In genomic region chr17:49216953-49217650, GRCh38 we compare ENCODE assay signal across 11 cellular contexts. TPM values are rescaled to one million over a fixed set of nuclear protein-coding genes. Genes with fewer than 3 reads are reported as not detected.
DNase-seq lines count a peak whose midpoint lies in the region; ATAC-seq and TF ChIP-seq lines count a peak whose summit lies in the region.
"Had no signal": no experiment of that assay in that cellular context is flagged by ENCODE, and none has a peak within 500 bp of the region (broad histone marks: within the 10 kb centered on the region; RNA-seq: fewer than 3 reads in every experiment).

No MANE protein-coding gene starts in this region.

- H3K4me2 ChIP-seq in OCI-LY7 (ENCODE audit: low read length) (peak overlapping the region; percentile 95; the same call in 1 of the 2 replicates), smooth muscle cell (no peak overlapping the region)

- no peak overlapping the region for H3K9ac ChIP-seq in smooth muscle cell (ENCODE audit: low read depth)

- H3K4me1 ChIP-seq in CD8-positive, alpha-beta T cell (ENCODE audit: insufficient read depth, low read length) = peaks cover 80% of the 10 kb centered on the region
- H3K4me1 ChIP-seq in OCI-LY7 (ENCODE audit: insufficient read depth, low read length, poor library complexity, severe bottlenecking) (peaks cover 77% of the 10 kb centered on the region), neutrophil (ENCODE audit: control insufficient read depth in 1 of 2, insufficient read depth in 1 of 2, low read depth in 1 of 2, low read length in 1 of 2) (peaks cover 49 to 50% of the 10 kb centered on the region in 2 experiments), smooth muscle cell (ENCODE audit: low read depth) (no peaks in the 10 kb centered on the region)

- H3K4me3 Mint-ChIP-seq in CD8-positive, alpha-beta T cell = peak overlapping the region; percentile 43
- peak overlapping the region; percentile 76 for H3K4me3 Mint-ChIP-seq in endothelial cell (ENCODE audit: unreplicated experiment)

- H3K36me3 ChIP-seq in CD8-positive, alpha-beta T cell (ENCODE audit: insufficient read depth, low read length) = peaks cover 7% of the 10 kb centered on the region
- peaks cover 66% of the 10 kb centered on the region for H3K36me3 ChIP-seq in OCI-LY7 (ENCODE audit: insufficient read depth, low read length)
- H3K36me3 ChIP-seq in neutrophil = peaks cover 3% of the 10 kb centered on the region
- no peaks in the 10 kb centered on the region for H3K36me3 ChIP-seq in smooth muscle cell (ENCODE audit: low read depth)
- H3K36me3 ChIP-seq: thoracic aorta had no signal

- no peaks in the 10 kb centered on the region for H3K27me3 Mint-ChIP-seq in CD8-positive, alpha-beta T cell (ENCODE audit: low read depth)
- peaks cover 10% of the 10 kb centered on the region for H3K27me3 Mint-ChIP-seq in endothelial cell (ENCODE audit: unreplicated experiment)

- H3K27me3 ChIP-seq in CD8-positive, alpha-beta T cell (ENCODE audit: insufficient read depth, low read length) = no peaks in the 10 kb centered on the region
- H3K27me3 ChIP-seq in neutrophil (peaks cover 17% of the 10 kb centered on the region), smooth muscle cell (ENCODE audit: low read depth) (no peaks in the 10 kb centered on the region)

- no peaks in the 10 kb centered on the region for H3K9me3 ChIP-seq in CD8-positive, alpha-beta T cell (ENCODE audit: low read length)
- H3K9me3 ChIP-seq in OCI-LY7 (ENCODE audit: low read length) = no peaks in the 10 kb centered on the region
- H3K9me3 ChIP-seq in neutrophil = no peaks in the 10 kb centered on the region
- H3K9me3 ChIP-seq in smooth muscle cell (replicated peaks; ENCODE audit: low read depth) = no peaks in the 10 kb centered on the region
- H3K9me3 ChIP-seq: thoracic aorta had no signal

- whole genome bisulfite sequencing in smooth muscle cell (ENCODE audit: low lambda C conversion rate) = 81% methylated on average over 11 of the region's 11 CpGs

- H3K9me3 Mint-ChIP-seq in CD8-positive, alpha-beta T cell = no peaks in the 10 kb centered on the region
- no peaks in the 10 kb centered on the region for H3K9me3 Mint-ChIP-seq in endothelial cell (ENCODE audit: unreplicated experiment)

- POLR2A ChIA-PET in CD8-positive, alpha-beta T cell (lab: Charles Lee) = interaction anchor here (1.3 to 10.0 kb wide), 3 partner anchors 7 to 24 kb away, joined by 5 to 99 read pairs (median 9); partner anchors contain the start of genes ABI3 and GNGT2
- POLR2A ChIA-PET in OCI-LY7 (lab: Charles Lee) = interaction anchor here (0.8 to 1.8 kb wide), 2 partner anchors 17 to 19 kb away, joined by 4 to 5 read pairs; no protein-coding TSS in a partner anchor

- no peak overlapping the region for H3K27ac ChIP-seq in CD8-positive, alpha-beta T cell (ENCODE audit: low read depth, low read length)
- H3K27ac ChIP-seq in OCI-LY7 (ENCODE audit: low read depth, low read length, poor library complexity, severe bottlenecking) = peak overlapping the region; percentile 51
- peak overlapping the region; percentile 93 for H3K27ac ChIP-seq in neutrophil
- no peak overlapping the region for H3K27ac ChIP-seq in smooth muscle cell (ENCODE audit: low read depth)
- H3K27ac ChIP-seq: thoracic aorta had no signal

- H3K36me3 Mint-ChIP-seq in CD8-positive, alpha-beta T cell = peaks cover 29% of the 10 kb centered on the region
- H3K36me3 Mint-ChIP-seq in endothelial cell (ENCODE audit: low read depth, unreplicated experiment) = peaks cover 27% of the 10 kb centered on the region

- no peak for TF ChIP-seq CTCF in CD8-positive, alpha-beta T cell (IDR thresholded peaks at IDR 0.05)
- TF ChIP-seq CTCF in OCI-LY7 (conservative IDR thresholded peaks at IDR 0.05; ENCODE audit: low read length) (no peak), endothelial cell (IDR thresholded peaks at IDR 0.05; ENCODE audit: unreplicated experiment) (no peak), neutrophil (IDR thresholded peaks at IDR 0.05) (no peak), smooth muscle cell (IDR thresholded peaks at IDR 0.05; ENCODE audit: borderline replicate concordance, insufficient read depth, poor library complexity, severe bottlenecking) (no peak)

- CTCF ChIA-PET in CD8-positive, alpha-beta T cell (lab: Charles Lee) = interaction anchor here (1.6 to 13.8 kb wide), 4 partner anchors 11 to 38 kb away, joined by 3 to 179 read pairs (median 12); partner anchors contain the start of gene PHOSPHO1
- CTCF ChIA-PET in OCI-LY7 (lab: Charles Lee; ENCODE audit: unreplicated experiment) = interaction anchor here (1.4 kb wide), 1 partner anchor 10 kb away, joined by 3 read pairs; no protein-coding TSS in a partner anchor

- BruUV-seq in OCI-LY7 (replicated peaks; lab: Mats Ljungman, UMichigan) = no TSS peak

- peaks cover 74% of the 10 kb centered on the region for H3K4me1 Mint-ChIP-seq in CD8-positive, alpha-beta T cell (ENCODE audit: low read depth)
- peaks cover 46% of the 10 kb centered on the region for H3K4me1 Mint-ChIP-seq in endothelial cell (ENCODE audit: unreplicated experiment)

- no peak for ATAC-seq in CD8-positive, alpha-beta T cell

- H4K20me1 ChIP-seq in OCI-LY7 (ENCODE audit: insufficient read depth, low read length) = peaks cover 5% of the 10 kb centered on the region; the same call in 1 of the 2 replicates
- H4K20me1 ChIP-seq in smooth muscle cell (ENCODE audit: low read depth) = no peaks in the 10 kb centered on the region

- no peak overlapping the region for H2AFZ ChIP-seq in OCI-LY7 (ENCODE audit: low read length)
- H2AFZ ChIP-seq in smooth muscle cell (ENCODE audit: low read depth) = no peak overlapping the region

- H3K27ac Mint-ChIP-seq in CD8-positive, alpha-beta T cell = peak overlapping the region; percentile 95
- peak overlapping the region; percentile 61 for H3K27ac Mint-ChIP-seq in endothelial cell (ENCODE audit: unreplicated experiment)

- intact Hi-C loops in CD8-positive, alpha-beta T cell (cut with DNase I, micrococcal nuclease) = loop anchor here (5.0 to 10.0 kb wide), 2 partner anchors 145 to 322 kb away; partner anchors contain the start of genes ZNF652 (in 2 of the 2) and ATP5MC1 (in 1 of the 2)
- intact Hi-C loops in OCI-LY7 (cut with micrococcal nuclease; ENCODE audit: unreplicated experiment) = loop anchor here (10.0 kb wide), 2 partner anchors 458 to 528 kb away; partner anchors contain the start of gene SPOP

- no peak overlapping the region for H3K4me3 ChIP-seq in CD8-positive, alpha-beta T cell (ENCODE audit: low read depth, low read length)
- H3K4me3 ChIP-seq in OCI-LY7 (ENCODE audit: low read depth, low read length, poor library complexity, severe bottlenecking) (no peak overlapping the region), neutrophil (ENCODE audit: low read depth in 1 of 2, low read length in 1 of 2) (peak overlapping the region; percentile 1 to 35), smooth muscle cell (no peak overlapping the region)
- H3K4me3 ChIP-seq: thoracic aorta had no signal

- H3K9me2 ChIP-seq in OCI-LY7 (ENCODE audit: insufficient read depth, low read length) = no peaks in the 10 kb centered on the region

- peaks cover 39% of the 10 kb centered on the region for H3K79me2 ChIP-seq in OCI-LY7 (ENCODE audit: insufficient read depth, low read depth, low read length)
- no peaks in the 10 kb centered on the region for H3K79me2 ChIP-seq in smooth muscle cell (ENCODE audit: low read depth)

- in situ Hi-C loops in G401 (cut with HindIII; ENCODE audit: low sequenced_read_pairs) = no loop called here

- H3F3A ChIP-seq in smooth muscle cell (ENCODE audit: low read depth) = no peaks in the 10 kb centered on the region

- DNase-seq in CD8-positive, alpha-beta T cell = no peak
- DNase-seq in OCI-LY7 (ENCODE audit: low spot score) = no peak
- DNase-seq in endothelial cell (ENCODE audit: low spot score) = no peak
- no peak for DNase-seq in retina
- no peak for DNase-seq in G401 (ENCODE audit: low spot score)
- no peak for DNase-seq in smooth muscle cell (lab: John Stamatoyannopoulos, UW; ENCODE audit: unreplicated experiment)
- no peak for DNase-seq in activated effector memory CD4-positive, alpha-beta T cell treated with Interleukin-2 at 50 U/mL for 16 hours
- DNase-seq: DMS153, NCI-H1694 had no signal

RNA-seq across cellular contexts. Expression of gene ABI3, which starts 6.6 kb away (rescaled TPM):
- 10 to 100 TPM; 12.8 to 13.6 TPM for total RNA-seq in CD8-positive, alpha-beta T cell
- total RNA-seq in OCI-LY7 (2014; rRNA removed; shearing (Covaris generic)) = 16.8 and 24.0 TPM in 2 replicates
- total RNA-seq in OCI-LY7 (2022) (23.6 and 29.5 TPM in 2 replicates), endothelial cell (ENCODE audit: unreplicated experiment) (15.7 TPM), smooth muscle cell (0.22 and 1.9 TPM in 2 replicates)
- total RNA-seq in G401 (2014; rRNA removed; shearing (Covaris generic)) = 0.14 TPM in 1 of 2 replicates, not detected in the other
- polyA plus RNA-seq in smooth muscle cell = 0.67 and 1.7 TPM in 2 replicates

RNA-seq across cellular contexts. Expression of gene GNGT2, which starts 6.7 kb away (rescaled TPM):
- total RNA-seq in CD8-positive, alpha-beta T cell = 1 to 10 TPM; 3.7 to 4.1 TPM
- 13.3 and 15.4 TPM in 2 replicates for total RNA-seq in OCI-LY7 (2014; rRNA removed; shearing (Covaris generic))
- total RNA-seq in OCI-LY7 (2022) (32.6 and 33.4 TPM in 2 replicates), endothelial cell (ENCODE audit: unreplicated experiment) (2.1 TPM), smooth muscle cell (0.81 TPM in 1 of 2 replicates, not detected in the other)
- not detected in 2 replicates for total RNA-seq in G401 (2014; rRNA removed; shearing (Covaris generic))
- polyA plus RNA-seq in smooth muscle cell = 0.44 and 0.75 TPM in 2 replicates

RNA-seq across cellular contexts. Expression of gene PHOSPHO1, which starts 13.5 kb away (rescaled TPM):
- not detected for total RNA-seq in CD8-positive, alpha-beta T cell
- total RNA-seq in OCI-LY7 (2014; rRNA removed; shearing (Covaris generic)) = not detected in 2 replicates
- total RNA-seq in OCI-LY7 (2022) = not detected in 2 replicates
- not detected for total RNA-seq in endothelial cell (ENCODE audit: unreplicated experiment)
- total RNA-seq in G401 (2014; rRNA removed; shearing (Covaris generic)) = 3.5 and 4.1 TPM in 2 replicates
- 3.0 and 4.1 TPM in 2 replicates for total RNA-seq in smooth muscle cell
- 4.2 and 8.7 TPM in 2 replicates for polyA plus RNA-seq in smooth muscle cell

Comparison
In these comparisons a context has a peak if more than half of its experiments do, and no peak if none do; other contexts are left out.
1. H3K27ac ChIP-seq: peak in OCI-LY7 (single experiment) and neutrophil (single experiment); none in CD8-positive, alpha-beta T cell (single experiment) and smooth muscle cell (single experiment).
2. H3K4me3 ChIP-seq: peak in neutrophil (2 of 2); none in CD8-positive, alpha-beta T cell (single experiment), OCI-LY7 (single experiment) and smooth muscle cell (single experiment).